In the genomic region with DNA sequence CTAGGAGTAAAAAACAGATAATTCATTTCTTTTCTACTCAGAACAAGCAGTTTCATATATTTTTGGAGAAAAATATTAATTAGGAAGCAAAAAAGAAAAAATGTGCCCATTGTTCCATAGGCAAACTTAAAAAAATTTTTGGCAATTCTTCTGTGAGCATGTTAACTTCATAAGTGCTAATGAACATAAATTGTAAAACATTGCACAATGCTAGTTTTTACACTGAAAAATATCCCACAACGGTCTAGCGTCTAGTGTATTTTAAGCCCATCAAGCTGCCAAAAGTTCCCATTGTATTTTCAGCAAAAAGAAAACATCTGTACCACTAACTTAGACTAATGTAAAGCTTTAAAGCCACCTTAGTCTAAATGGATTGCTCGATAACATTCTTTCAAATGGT, we compare ENCODE assay signal across 2 cellular contexts.
TF ChIP-seq lines count a peak whose summit lies in the region.

No MANE protein-coding gene starts in this region.

TF ChIP-seq in IMR-90, 13 proteins besides CTCF, POLR2A, EP300 and RAD21:
- no peak for TF ChIP-seq FOS (IDR thresholded peaks at IDR 0.05; ENCODE audit: low read depth, low read length)
- TF ChIP-seq CEBPB (IDR thresholded peaks at IDR 0.05; ENCODE audit: low read depth, low read length) = peak; percentile 35; the same call in 1 of the 2 replicates
- no peak for TF ChIP-seq RCOR1 (IDR thresholded peaks at IDR 0.05; ENCODE audit: insufficient replicate concordance, low read length)

TF ChIP-seq in WTC11, 78 proteins besides CTCF, POLR2A, EP300 and RAD21:
- TF ChIP-seq NR1H2 (CRISPR knock-in tag; IDR thresholded peaks at IDR 0.05) (no peak), ZNF396 (CRISPR knock-in tag; IDR thresholded peaks at IDR 0.05; ENCODE audit: borderline replicate concordance) (no peak), ZNF219 (CRISPR knock-in tag; IDR thresholded peaks at IDR 0.05; ENCODE audit: borderline replicate concordance) (no peak), RORB (CRISPR knock-in tag; IDR thresholded peaks at IDR 0.05) (no peak), PRRX2 (CRISPR knock-in tag; IDR thresholded peaks at IDR 0.05) (no peak), NR2C2 (CRISPR knock-in tag; IDR thresholded peaks at IDR 0.05) (no peak), FOXK1 (CRISPR knock-in tag; IDR thresholded peaks at IDR 0.05) (no peak), IRF2 (CRISPR knock-in tag; IDR thresholded peaks at IDR 0.05; ENCODE audit: borderline replicate concordance, low read depth) (no peak)
- TF ChIP-seq, protein P1, sequence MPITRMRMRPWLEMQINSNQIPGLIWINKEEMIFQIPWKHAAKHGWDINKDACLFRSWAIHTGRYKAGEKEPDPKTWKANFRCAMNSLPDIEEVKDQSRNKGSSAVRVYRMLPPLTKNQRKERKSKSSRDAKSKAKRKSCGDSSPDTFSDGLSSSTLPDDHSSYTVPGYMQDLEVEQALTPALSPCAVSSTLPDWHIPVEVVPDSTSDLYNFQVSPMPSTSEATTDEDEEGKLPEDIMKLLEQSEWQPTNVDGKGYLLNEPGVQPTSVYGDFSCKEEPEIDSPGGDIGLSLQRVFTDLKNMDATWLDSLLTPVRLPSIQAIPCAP (CRISPR knock-in tag; IDR thresholded peaks at IDR 0.05) = no peak
- TF ChIP-seq, protein P2, sequence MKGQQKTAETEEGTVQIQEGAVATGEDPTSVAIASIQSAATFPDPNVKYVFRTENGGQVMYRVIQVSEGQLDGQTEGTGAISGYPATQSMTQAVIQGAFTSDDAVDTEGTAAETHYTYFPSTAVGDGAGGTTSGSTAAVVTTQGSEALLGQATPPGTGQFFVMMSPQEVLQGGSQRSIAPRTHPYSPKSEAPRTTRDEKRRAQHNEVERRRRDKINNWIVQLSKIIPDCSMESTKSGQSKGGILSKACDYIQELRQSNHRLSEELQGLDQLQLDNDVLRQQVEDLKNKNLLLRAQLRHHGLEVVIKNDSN (CRISPR knock-in tag; IDR thresholded peaks at IDR 0.05) = no peak
- TF ChIP-seq, protein P3, sequence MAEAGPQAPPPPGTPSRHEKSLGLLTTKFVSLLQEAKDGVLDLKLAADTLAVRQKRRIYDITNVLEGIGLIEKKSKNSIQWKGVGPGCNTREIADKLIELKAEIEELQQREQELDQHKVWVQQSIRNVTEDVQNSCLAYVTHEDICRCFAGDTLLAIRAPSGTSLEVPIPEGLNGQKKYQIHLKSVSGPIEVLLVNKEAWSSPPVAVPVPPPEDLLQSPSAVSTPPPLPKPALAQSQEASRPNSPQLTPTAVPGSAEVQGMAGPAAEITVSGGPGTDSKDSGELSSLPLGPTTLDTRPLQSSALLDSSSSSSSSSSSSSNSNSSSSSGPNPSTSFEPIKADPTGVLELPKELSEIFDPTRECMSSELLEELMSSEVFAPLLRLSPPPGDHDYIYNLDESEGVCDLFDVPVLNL (CRISPR knock-in tag; IDR thresholded peaks at IDR 0.05; ENCODE audit: borderline replicate concordance, low read depth) = no peak
